Comparison of ENCODE assay signal across 2 cellular contexts in genomic region chr1:163203561-163203960, GRCh38.
TF ChIP-seq lines count a peak whose summit lies in the region.

No MANE protein-coding gene starts in this region.

TF ChIP-seq in SK-N-SH, 30 proteins besides CTCF, POLR2A, EP300 and RAD21:
- TF ChIP-seq FOSL2 (IDR thresholded peaks at IDR 0.05; ENCODE audit: borderline replicate concordance, low read depth) = 0 out of 2 replicates have a peak, but pooled peaks have one; percentile 16
- no peak for TF ChIP-seq RCOR1 (IDR thresholded peaks at IDR 0.05; ENCODE audit: low read length)

TF ChIP-seq in SK-N-SH treated with all-trans-retinoic acid at 6 μM for 48 hours, 23 proteins besides CTCF, POLR2A, EP300 and RAD21:
- TF ChIP-seq PATZ1 (CRISPR knock-in tag; IDR thresholded peaks at IDR 0.05; ENCODE audit: borderline replicate concordance) = no peak
- TF ChIP-seq OSR1 (CRISPR knock-in tag; IDR thresholded peaks at IDR 0.05) = no peak
- TF ChIP-seq GLIS3 (CRISPR knock-in tag; IDR thresholded peaks at IDR 0.05) = no peak
- no peak for TF ChIP-seq BACH2 (CRISPR knock-in tag; IDR thresholded peaks at IDR 0.05; ENCODE audit: borderline replicate concordance)
- no peak for TF ChIP-seq PPARA (CRISPR knock-in tag; IDR thresholded peaks at IDR 0.05; ENCODE audit: borderline replicate concordance)
